Comparison of ENCODE assay signal across 1 cellular context in genomic region chr2:98614024-98614739, GRCh38.
TF ChIP-seq lines count a peak whose summit lies in the region.

No MANE protein-coding gene starts in this region.

TF ChIP-seq in HepG2, 621 proteins besides CTCF, POLR2A, EP300 and RAD21:
- TF ChIP-seq POLR2AphosphoS5 (IDR thresholded peaks at IDR 0.05; ENCODE audit: low read depth, low read length) (peak; percentile 26; the same call in 1 of the 2 replicates), MBD4 (IDR thresholded peaks at IDR 0.05; ENCODE audit: borderline replicate concordance, low read length) (peak; percentile 51; the same call in 1 of the 2 replicates), POLR2AphosphoS2 (IDR thresholded peaks at IDR 0.05; ENCODE audit: low read depth, low read length) (0 out of 2 replicates have a peak, but pooled peaks have one; percentile 57), DZIP1 (CRISPR knock-in tag; IDR thresholded peaks at IDR 0.05) (no peak)
TF ChIP-seq in HepG2: peak in this region for 3.
